In the genomic region with DNA sequence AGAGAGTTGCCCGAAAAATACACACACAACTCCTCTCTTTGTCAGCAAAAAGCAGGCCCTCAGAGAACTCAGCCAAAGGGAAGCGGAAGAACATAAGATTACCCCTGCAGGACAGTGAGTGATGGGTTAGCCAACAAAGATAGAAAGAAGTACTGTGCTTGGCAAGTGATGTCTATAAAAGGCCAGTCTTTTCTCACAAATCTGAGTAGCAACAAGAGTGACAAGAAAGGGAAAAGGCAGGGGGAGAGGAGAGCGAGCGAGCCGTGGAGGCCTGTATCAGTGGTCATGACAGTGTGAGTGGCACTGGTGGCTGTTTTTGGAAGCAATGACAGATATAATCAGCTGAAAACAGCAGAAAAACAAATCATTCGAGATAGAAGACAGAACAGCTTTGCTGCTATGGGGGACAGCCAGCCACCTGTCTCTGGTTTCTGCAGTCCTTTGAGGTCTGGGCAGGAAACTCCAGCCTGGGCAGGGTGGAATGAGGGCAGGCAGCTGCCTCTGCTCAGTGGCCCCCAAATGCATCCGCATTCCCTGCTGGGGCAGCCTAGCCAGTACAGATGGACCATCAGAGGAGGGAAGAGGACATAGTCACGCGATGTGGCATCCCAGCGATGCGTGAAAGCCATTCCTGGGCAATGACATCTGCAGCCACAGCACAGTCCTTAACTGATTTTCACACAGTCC, we compare ENCODE assay signal across 12 cellular contexts.
DNase-seq lines count a peak whose midpoint lies in the region; ATAC-seq, FAIRE-seq and TF ChIP-seq lines count a peak whose summit lies in the region.
"Had no signal": no experiment of that assay in that cellular context is flagged by ENCODE, and none has a peak within 500 bp of the region (broad histone marks: within the 10 kb centered on the region; RNA-seq: fewer than 3 reads in every experiment).

No MANE protein-coding gene starts in this region.

- H3K4me2 ChIP-seq in HepG2 (ENCODE audit: low read depth, low read length) = no peak overlapping the region

- peak; percentile 36 to 73 (median 63) for ATAC-seq in right lobe of liver
- no peak for ATAC-seq in HepG2
- no peak for ATAC-seq in GM19328 (IDR thresholded peaks at IDR 0.05; ENCODE audit: unreplicated experiment)
- no peak for ATAC-seq in GM21737 (IDR thresholded peaks at IDR 0.05; ENCODE audit: unreplicated experiment)

- CTCF ChIA-PET in HepG2 (lab: Yijun Ruan, JAX; ENCODE audit: low intra/inter-chr PET ratio, low total read pairs) = no interaction called here

- no peak for TF ChIP-seq RAD21 in HepG2 (CRISPR knock-in tag; IDR thresholded peaks at IDR 0.05)

- H3K27me3 ChIP-seq in right lobe of liver (no peaks in the 10 kb centered on the region), HepG2 (ENCODE audit: control insufficient read depth in 1 of 2, insufficient read depth in 2 of 2, low read length in 2 of 2) (no peaks in the 10 kb centered on the region; a peak in 2 of 5 replicates), bronchial epithelial cell (ENCODE audit: control insufficient read depth, insufficient read depth, low read length) (no peaks in the 10 kb centered on the region), stomach (no peaks in the 10 kb centered on the region)

- no TSS peak for BruUV-seq in HepG2 (replicated peaks; lab: Mats Ljungman, UMichigan)

- WGBS in right lobe of liver (ENCODE audit: insufficient coverage, low coverage, low lambda C conversion rate, missing lambda C conversion rate) = 50% methylated on average over 8 of the region's 11 CpGs
- 44% methylated on average over 11 of the region's 11 CpGs for WGBS in HepG2 (ENCODE audit: low lambda C conversion rate)
- 75 to 86% (median 78%) methylated on average over 11 of the region's 11 CpGs for WGBS in stomach, 5 donors

- DNase-seq in right lobe of liver (no peak), HepG2 (ENCODE audit: low spot score) (no peak), bronchial epithelial cell (ENCODE audit: low read depth) (no peak), midbrain (lab: John Stamatoyannopoulos, UW) (peak; percentile 58), hepatic stellate cell (ENCODE audit: low spot score) (no peak), stomach (no peak)
- DNase-seq: activated CD4-positive, alpha-beta T cell treated with anti-CD3 and anti-CD28 coated beads, Interleukin-2, amount 50 U/mL, for 48 hours; HFFc6; stimulated activated CD4-positive, alpha-beta T cell treated with anti-CD3 and anti-CD28 coated beads, Interleukin-15, amount 100 ng/mL, for 24 hours; stimulated activated naive B cell treated with anti-CD40 and anti-IgM and Interleukin-4, amounts not matched to agents 10 μg/mL and 1 μg/mL and 100 μg/mL, for 72 hours had no signal

- intact Hi-C loops in right lobe of liver (cut with DNase I) = no loop called here
- intact Hi-C loops in HepG2 (cut with micrococcal nuclease; ENCODE audit: unreplicated experiment) = no loop called here
- intact Hi-C loops in stomach (cut with DNase I; ENCODE audit: low total_unique reads) = no loop called here

- H3K9ac ChIP-seq in HepG2 (ENCODE audit: insufficient read depth, low read depth, low read length) = no peak overlapping the region

- TF ChIP-seq POLR2A in right lobe of liver (IDR thresholded peaks at IDR 0.05) (no peak), HepG2 (IDR thresholded peaks at IDR 0.05; ENCODE audit: insufficient read depth in 1 of 2, low read depth in 2 of 2, low read length in 2 of 2) (no peak), stomach (IDR thresholded peaks at IDR 0.05) (no peak)

- no peak overlapping the region for H2AFZ ChIP-seq in HepG2 (ENCODE audit: low read length)

- no peak for TF ChIP-seq CTCF in right lobe of liver (IDR thresholded peaks at IDR 0.05)
- no peak for TF ChIP-seq CTCF in HepG2 (CRISPR knock-in tag; IDR thresholded peaks at IDR 0.05)
- no peak for TF ChIP-seq CTCF in bronchial epithelial cell (IDR thresholded peaks at IDR 0.05; ENCODE audit: insufficient read depth, low read length, severe bottlenecking)
- TF ChIP-seq CTCF in stomach (IDR thresholded peaks at IDR 0.05) = no peak

- POLR2A ChIA-PET in HepG2 (lab: Yijun Ruan, JAX) = no interaction called here

- FAIRE-seq in HepG2 (lab: Jason Lieb, UNC) = no peak
- FAIRE-seq in bronchial epithelial cell (lab: Jason Lieb, UNC) = peak; percentile 52

- in situ Hi-C loops in HepG2 (cut with HindIII; ENCODE audit: extremely low pct_ligation_motif_present, low pct_unique_long_range_greater_than_20kb) = no loop called here

- H3K9me3 ChIP-seq in right lobe of liver (no peaks in the 10 kb centered on the region), HepG2 (ENCODE audit: low read length) (no peaks in the 10 kb centered on the region), stomach (no peaks in the 10 kb centered on the region)

- peaks cover 0 to 4% (median 0%) of the 10 kb centered on the region in 4 donors for H3K4me1 ChIP-seq in right lobe of liver
- H3K4me1 ChIP-seq in HepG2 (ENCODE audit: insufficient read depth, low read length) = no peaks in the 10 kb centered on the region
- peaks cover 0 to 9% (median 0%) of the 10 kb centered on the region in 4 donors for H3K4me1 ChIP-seq in stomach

- H3K79me2 ChIP-seq in HepG2 (ENCODE audit: insufficient read depth, low read length) = no peaks in the 10 kb centered on the region

- TF ChIP-seq EP300 in HepG2 (IDR thresholded peaks at IDR 0.05; ENCODE audit: low read depth in 2 of 2, low read length in 2 of 2) (no peak), HepG2 (CRISPR knock-in tag; IDR thresholded peaks at IDR 0.05; ENCODE audit: borderline replicate concordance) (no peak), stomach (IDR thresholded peaks at IDR 0.05) (no peak)

- H4K20me1 ChIP-seq in HepG2 (ENCODE audit: insufficient read depth, low read length) = no peaks in the 10 kb centered on the region; the same call in 1 of the 2 replicates

- H3K36me3 ChIP-seq in right lobe of liver = no peaks in the 10 kb centered on the region
- no peaks in the 10 kb centered on the region for H3K36me3 ChIP-seq in HepG2 (replicated peaks in 1 of 2; ENCODE audit: control insufficient read depth in 1 of 2, insufficient read depth in 2 of 2, low read length in 2 of 2)
- H3K36me3 ChIP-seq in bronchial epithelial cell (ENCODE audit: control insufficient read depth, insufficient read depth, low read length) = no peaks in the 10 kb centered on the region
- H3K36me3 ChIP-seq in stomach = no peaks in the 10 kb centered on the region

- no peak overlapping the region for H3K4me3 ChIP-seq in right lobe of liver
- no peak overlapping the region for H3K4me3 ChIP-seq in HepG2 (replicated peaks in 1 of 3; ENCODE audit: insufficient read depth in 1 of 3, low read depth in 2 of 3, low read length in 3 of 3)
- H3K4me3 ChIP-seq in bronchial epithelial cell (ENCODE audit: low read depth, low read length) = no peak overlapping the region
- H3K4me3 ChIP-seq in stomach = no peak overlapping the region

- H3K27ac ChIP-seq in right lobe of liver (no peak overlapping the region), HepG2 (ENCODE audit: extremely low read length, insufficient read depth, low read length) (no peak overlapping the region), stomach (no peak overlapping the region)

TF ChIP-seq in HepG2, 621 proteins besides CTCF, POLR2A, EP300 and RAD21:
- TF ChIP-seq RBAK (CRISPR knock-in tag; IDR thresholded peaks at IDR 0.05) (no peak), ZSCAN9 (CRISPR knock-in tag; IDR thresholded peaks at IDR 0.05; ENCODE audit: borderline replicate concordance) (no peak), RCOR2 (CRISPR knock-in tag; IDR thresholded peaks at IDR 0.05) (no peak), ZNF572 (CRISPR knock-in tag; IDR thresholded peaks at IDR 0.05) (no peak), ARNTL (CRISPR knock-in tag; IDR thresholded peaks at IDR 0.05) (no peak), ATRX (CRISPR knock-in tag; IDR thresholded peaks at IDR 0.05; ENCODE audit: borderline replicate concordance) (no peak), ATF1 (CRISPR knock-in tag; IDR thresholded peaks at IDR 0.05) (no peak), IRX3 (CRISPR knock-in tag; IDR thresholded peaks at IDR 0.05; ENCODE audit: borderline replicate concordance, low read depth) (no peak), ZNF496 (CRISPR knock-in tag; IDR thresholded peaks at IDR 0.05; ENCODE audit: insufficient replicate concordance) (no peak), SALL1 (CRISPR knock-in tag; IDR thresholded peaks at IDR 0.05) (no peak), ZNF737 (CRISPR knock-in tag; IDR thresholded peaks at IDR 0.05; ENCODE audit: borderline replicate concordance) (no peak), TEAD2 (CRISPR knock-in tag; IDR thresholded peaks at IDR 0.05) (no peak), ZNF792 (CRISPR knock-in tag; IDR thresholded peaks at IDR 0.05) (no peak), ZNF629 (CRISPR knock-in tag; conservative IDR thresholded peaks at IDR 0.05) (no peak)

Comparison
In these comparisons a context has a peak if more than half of its experiments do, and no peak if none do; other contexts are left out.
1. ATAC-seq: peak in right lobe of liver (4 of 4); none in HepG2 (single experiment), GM19328 (single experiment) and GM21737 (single experiment).